ENCODE assay signal across 11 cellular contexts in the genomic region with DNA sequence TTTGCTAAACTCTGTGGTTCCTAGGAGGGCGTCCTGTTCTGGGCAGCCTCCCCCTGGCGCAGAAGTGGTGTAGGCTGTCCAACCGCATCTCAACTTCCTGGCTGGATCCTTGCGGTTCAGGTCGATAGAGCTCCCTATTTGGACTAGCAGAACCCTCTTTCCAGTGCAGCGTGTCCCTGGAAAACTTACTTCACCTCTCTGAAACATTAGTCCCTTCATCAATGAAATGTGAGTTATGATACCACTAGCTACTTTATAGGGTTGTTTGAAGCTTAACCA. TPM values are rescaled to one million over a fixed set of nuclear protein-coding genes. Genes with fewer than 3 reads are reported as not detected.
DNase-seq lines count a peak whose midpoint lies in the region; ATAC-seq and TF ChIP-seq lines count a peak whose summit lies in the region.
"Had no signal": no experiment of that assay in that cellular context is flagged by ENCODE, and none has a peak within 500 bp of the region (broad histone marks: within the 10 kb centered on the region; RNA-seq: fewer than 3 reads in every experiment).

No MANE protein-coding gene starts in this region.

- 46% methylated on average over 6 of the region's 6 CpGs for WGBS in thymus

- H3K36me3 Mint-ChIP-seq in activated naive CD8-positive, alpha-beta T cell, result peaks cover 3% of the 10 kb centered on the region
- no peaks in the 10 kb centered on the region for H3K36me3 Mint-ChIP-seq in activated naive CD8-positive, alpha-beta T cell treated with anti-CD3 and anti-CD28 coated beads, Interleukin-2, amount 50 U/mL, for 24 hours (ENCODE audit: low read depth)
- H3K36me3 Mint-ChIP-seq: activated CD4-positive, alpha-beta memory T cell treated with anti-CD3 and anti-CD28 coated beads for 36 hours had no signal

- in situ Hi-C loops in astrocyte of the spinal cord (cut with HindIII; ENCODE audit: low sequenced_read_pairs), result no loop called here

- ATAC-seq in activated naive CD8-positive, alpha-beta T cell treated with anti-CD3 and anti-CD28 coated beads, Interleukin-2, amount 50 U/mL, for 24 hours, result no peak
- ATAC-seq in mucosa of descending colon, result no peak
- no peak for ATAC-seq in HG03280 (IDR thresholded peaks at IDR 0.05; ENCODE audit: unreplicated experiment)

- no peaks in the 10 kb centered on the region for H3K9me3 ChIP-seq in thymus (ENCODE audit: control insufficient read depth)
- no peaks in the 10 kb centered on the region for H3K9me3 ChIP-seq in mucosa of descending colon
- H3K9me3 ChIP-seq: SJCRH30 had no signal

- H3K27ac ChIP-seq in thymus (ENCODE audit: low read depth), result no peak overlapping the region
- H3K27ac ChIP-seq: SJCRH30 had no signal

- H3K27ac Mint-ChIP-seq in activated naive CD8-positive, alpha-beta T cell, result no peak overlapping the region
- H3K27ac Mint-ChIP-seq in activated naive CD8-positive, alpha-beta T cell treated with anti-CD3 and anti-CD28 coated beads, Interleukin-2, amount 50 U/mL, for 24 hours, result no peak overlapping the region
- H3K27ac Mint-ChIP-seq: activated CD4-positive, alpha-beta memory T cell treated with anti-CD3 and anti-CD28 coated beads for 36 hours had no signal

- H3K36me3 ChIP-seq in thymus (ENCODE audit: control insufficient read depth, insufficient read depth) (no peaks in the 10 kb centered on the region), mucosa of descending colon (ENCODE audit: low read depth) (no peaks in the 10 kb centered on the region)
- H3K36me3 ChIP-seq: SJCRH30 had no signal

- H3K4me3 ChIP-seq in astrocyte of the spinal cord (ENCODE audit: low read depth, low read length) (no peak overlapping the region), thymus (ENCODE audit: low read length) (peak overlapping the region; percentile 78), mucosa of descending colon (no peak overlapping the region)
- H3K4me3 ChIP-seq: SJCRH30 had no signal

- no peak for DNase-seq in activated naive CD8-positive, alpha-beta T cell treated with anti-CD3 and anti-CD28 coated beads, Interleukin-2, amount 50 U/mL, for 24 hours
- DNase-seq in astrocyte of the spinal cord (ENCODE audit: low read depth, low spot score), result peak; percentile 14
- DNase-seq in kidney tubule cell (ENCODE audit: low spot score), result peak; percentile 33
- DNase-seq in NCI-H1694 treated with DMSO at 0.1 percent for 48 hours (lab: John Stamatoyannopoulos, UW), result no peak
- no peak for DNase-seq in mucosa of descending colon
- DNase-seq: activated CD4-positive, alpha-beta memory T cell treated with anti-CD3 and anti-CD28 coated beads for 36 hours; SJCRH30 had no signal

- H3K4me1 ChIP-seq in thymus (ENCODE audit: control insufficient read depth, insufficient read depth, low read length), result peaks cover 3% of the 10 kb centered on the region
- no peaks in the 10 kb centered on the region for H3K4me1 ChIP-seq in mucosa of descending colon (ENCODE audit: low read depth)
- H3K4me1 ChIP-seq: SJCRH30 had no signal

- H3K27me3 Mint-ChIP-seq in activated naive CD8-positive, alpha-beta T cell, result peaks cover 20% of the 10 kb centered on the region
- H3K27me3 Mint-ChIP-seq in activated naive CD8-positive, alpha-beta T cell treated with anti-CD3 and anti-CD28 coated beads, Interleukin-2, amount 50 U/mL, for 24 hours, result peaks cover 38% of the 10 kb centered on the region

- H3K27me3 ChIP-seq in thymus (ENCODE audit: control insufficient read depth, insufficient read depth), result no peaks in the 10 kb centered on the region

- TF ChIP-seq CTCF in astrocyte of the spinal cord (IDR thresholded peaks at IDR 0.05; ENCODE audit: low read depth, low read length) (no peak), mucosa of descending colon (IDR thresholded peaks at IDR 0.05) (no peak)

- peak overlapping the region; percentile 66 for H3K4me3 Mint-ChIP-seq in activated naive CD8-positive, alpha-beta T cell
- no peak overlapping the region for H3K4me3 Mint-ChIP-seq in activated naive CD8-positive, alpha-beta T cell treated with anti-CD3 and anti-CD28 coated beads, Interleukin-2, amount 50 U/mL, for 24 hours
- H3K4me3 Mint-ChIP-seq: activated CD4-positive, alpha-beta memory T cell treated with anti-CD3 and anti-CD28 coated beads for 36 hours had no signal

- H3K9me3 Mint-ChIP-seq in activated naive CD8-positive, alpha-beta T cell (ENCODE audit: low read depth), result no peaks in the 10 kb centered on the region
- H3K9me3 Mint-ChIP-seq in activated naive CD8-positive, alpha-beta T cell treated with anti-CD3 and anti-CD28 coated beads, Interleukin-2, amount 50 U/mL, for 24 hours, result no peaks in the 10 kb centered on the region
- H3K9me3 Mint-ChIP-seq: activated CD4-positive, alpha-beta memory T cell treated with anti-CD3 and anti-CD28 coated beads for 36 hours had no signal

- intact Hi-C loops in mucosa of descending colon (cut with DNase I, micrococcal nuclease), result no loop called here

- peaks cover 15% of the 10 kb centered on the region for H3K4me1 Mint-ChIP-seq in activated naive CD8-positive, alpha-beta T cell (ENCODE audit: low read depth)
- H3K4me1 Mint-ChIP-seq in activated naive CD8-positive, alpha-beta T cell treated with anti-CD3 and anti-CD28 coated beads, Interleukin-2, amount 50 U/mL, for 24 hours, result peaks cover 13% of the 10 kb centered on the region

RNA-seq across cellular contexts. Expression of gene STK32B, which starts 1.1 kb away (rescaled TPM):
- polyA plus RNA-seq in thymus, result 4.8 TPM
- total RNA-seq in mucosa of descending colon, result 1 to 10 TPM in 2 of 3 donors, under 1 TPM in 1; 0.67 to 2.2 (median 1.1) TPM
- total RNA-seq: activated CD4-positive, alpha-beta memory T cell treated with anti-CD3 and anti-CD28 coated beads for 36 hours had no signal

RNA-seq across cellular contexts. Expression of gene CYTL1, which starts 33.1 kb away (rescaled TPM):
- polyA plus RNA-seq in thymus, result 1.4 TPM
- 1 to 10 TPM in 1 of 3 donors, under 1 TPM in 1, not detected in 1; 0.29 to 1.0 TPM for total RNA-seq in mucosa of descending colon
- total RNA-seq: activated CD4-positive, alpha-beta memory T cell treated with anti-CD3 and anti-CD28 coated beads for 36 hours; bronchial epithelial cell had no signal

Comparison
In these comparisons a context has a peak if more than half of its experiments do, and no peak if none do; other contexts are left out.
1. DNase-seq: peak in astrocyte of the spinal cord (single experiment) and kidney tubule cell (single experiment); none in activated naive CD8-positive, alpha-beta T cell treated with anti-CD3 and anti-CD28 coated beads, Interleukin-2, amount 50 U/mL, for 24 hours (single experiment), NCI-H1694 treated with DMSO at 0.1 percent for 48 hours (single experiment) and mucosa of descending colon (0 of 3).